Comparison of ENCODE assay signal across 10 cellular contexts in genomic region chr14:35333797-35334743, GRCh38. TPM values are rescaled to one million over a fixed set of nuclear protein-coding genes. Genes with fewer than 3 reads are reported as not detected.
A peak's percentile ranks its signal among the peaks of the same experiment; 100 is the strongest.
DNase-seq lines count a peak whose midpoint lies in the region; ATAC-seq and TF ChIP-seq lines count a peak whose summit lies in the region.
"Had no signal": no experiment of that assay in that cellular context is flagged by ENCODE, and none has a peak within 500 bp of the region (broad histone marks: within the 10 kb centered on the region; RNA-seq: fewer than 3 reads in every experiment).

No MANE protein-coding gene starts in this region.

- TF ChIP-seq CTCF in heart left ventricle (IDR thresholded peaks at IDR 0.05): no peak
- TF ChIP-seq CTCF in nephron progenitor cell (IDR thresholded peaks at IDR 0.05): no peak
- no peak for TF ChIP-seq CTCF in upper lobe of right lung (IDR thresholded peaks at IDR 0.05)
- TF ChIP-seq CTCF in GM10248 (IDR thresholded peaks at IDR 0.05; ENCODE audit: control extremely low read depth, extremely low read depth, low read depth, missing control alignments): no peak

- WGBS in heart left ventricle, 4 donors: 85 to 91% (median 86%) methylated on average over 15 of the region's 15 CpGs

- peak overlapping the region in 9 of 12 donors; percentile 33 to 97 (median 93) for H3K27ac ChIP-seq in heart left ventricle
- H3K27ac ChIP-seq in upper lobe of right lung: peak overlapping the region; percentile 94

- no peaks in the 10 kb centered on the region for H3K36me3 ChIP-seq in heart left ventricle
- H3K36me3 ChIP-seq in upper lobe of right lung: no peaks in the 10 kb centered on the region

- no peak for DNase-seq in heart left ventricle
- DNase-seq in cardiac septum (ENCODE audit: low spot score): no peak
- no peak for DNase-seq in nephron progenitor cell
- no peak for DNase-seq in upper lobe of right lung
- no peak for DNase-seq in GM10248 (ENCODE audit: extremely low spot score)
- no peak for DNase-seq in NCI-H2029 (lab: John Stamatoyannopoulos, UW)
- DNase-seq in stimulated activated naive CD4-positive, alpha-beta T cell (lab: John Stamatoyannopoulos, UW): no peak
- DNase-seq: SW 1271 had no signal

- H3K4me3 ChIP-seq in heart left ventricle (no peak overlapping the region), upper lobe of right lung (no peak overlapping the region)
- H3K4me3 ChIP-seq: mucosa of descending colon had no signal

- TF ChIP-seq POLR2A in heart left ventricle (IDR thresholded peaks at IDR 0.05): no peak

- H3K36me3 Mint-ChIP-seq in activated naive CD8-positive, alpha-beta T cell: no peaks in the 10 kb centered on the region
- H3K36me3 Mint-ChIP-seq in nephron progenitor cell (ENCODE audit: low read depth): no peaks in the 10 kb centered on the region

- intact Hi-C loops in heart left ventricle (cut with DNase I) (no loop called here), cardiac septum (cut with DNase I) (no loop called here), upper lobe of right lung (cut with DNase I) (no loop called here)

- CTCF ChIA-PET in GM10248 (lab: Yijun Ruan, JAX): interaction anchor here (1.1 to 1.4 kb wide), 3 partner anchors 12 to 19 kb away, joined by 3 to 6 read pairs (median 6); no protein-coding TSS in a partner anchor

- H3K27me3 ChIP-seq in heart left ventricle (no peaks in the 10 kb centered on the region), upper lobe of right lung (no peaks in the 10 kb centered on the region)

- peaks cover 31% of the 10 kb centered on the region for H3K4me1 Mint-ChIP-seq in activated naive CD8-positive, alpha-beta T cell (ENCODE audit: low read depth)
- H3K4me1 Mint-ChIP-seq in nephron progenitor cell: peaks cover 47% of the 10 kb centered on the region

- no peaks in the 10 kb centered on the region for H3K9me3 Mint-ChIP-seq in activated naive CD8-positive, alpha-beta T cell (ENCODE audit: low read depth)
- no peaks in the 10 kb centered on the region for H3K9me3 Mint-ChIP-seq in nephron progenitor cell

- H3K9me3 ChIP-seq in heart left ventricle: no peaks in the 10 kb centered on the region
- no peaks in the 10 kb centered on the region for H3K9me3 ChIP-seq in upper lobe of right lung
- H3K9me3 ChIP-seq: mucosa of descending colon had no signal

- H3K4me1 ChIP-seq in heart left ventricle: peaks cover 12 to 68% (median 44%) of the 10 kb centered on the region in 12 donors
- peaks cover 71% of the 10 kb centered on the region for H3K4me1 ChIP-seq in upper lobe of right lung

- ATAC-seq in heart left ventricle (no peak), upper lobe of right lung (no peak)
- ATAC-seq: mucosa of descending colon had no signal

- peak overlapping the region; percentile 75 for H3K4me3 Mint-ChIP-seq in activated naive CD8-positive, alpha-beta T cell
- no peak overlapping the region for H3K4me3 Mint-ChIP-seq in nephron progenitor cell

- H3K27ac Mint-ChIP-seq in activated naive CD8-positive, alpha-beta T cell: peak overlapping the region; percentile 92
- peak overlapping the region; percentile 51 for H3K27ac Mint-ChIP-seq in nephron progenitor cell

- POLR2A ChIA-PET in GM10248 (lab: Yijun Ruan, JAX): interaction anchor here (2.1 kb wide), 1 partner anchor 70 kb away, joined by 7 read pairs; the partner anchor contains the start of gene NFKBIA

- no peaks in the 10 kb centered on the region for H3K27me3 Mint-ChIP-seq in activated naive CD8-positive, alpha-beta T cell
- H3K27me3 Mint-ChIP-seq in nephron progenitor cell (ENCODE audit: low read depth, poor library complexity): peaks cover 4% of the 10 kb centered on the region

RNA-seq across cellular contexts. Expression of gene PSMA6, which starts 41.9 kb away (rescaled TPM):
- total RNA-seq in heart left ventricle: 100 to 1,000 TPM; 146 to 230 (median 176) TPM
- 100 to 1,000 TPM; 123 to 293 TPM for polyA plus RNA-seq in heart left ventricle
- total RNA-seq in cardiac septum: 125 TPM
- 157 TPM for total RNA-seq in upper lobe of right lung
